ENCODE assay signal across 12 cellular contexts in genomic region chr16:88020513-88020885, GRCh38.
"Had no signal": no experiment of that assay in that cellular context is flagged by ENCODE, and none has a peak within 500 bp of the region (broad histone marks: within the 10 kb centered on the region; RNA-seq: fewer than 3 reads in every experiment).

No MANE protein-coding gene starts in this region.

- H3K27ac Mint-ChIP-seq: activated naive CD4-positive, alpha-beta T cell treated with anti-CD3 and anti-CD28 coated beads for 36 hours; T-helper 17 cell had no signal

- H3K27me3 ChIP-seq: adrenal gland, colonic mucosa, esophagus muscularis mucosa, thyroid gland had no signal

- ATAC-seq: activated CD8-positive, alpha-beta T cell treated with anti-CD3 and anti-CD28 coated beads for 36 hours; T-helper 17 cell had no signal

- DNase-seq: activated CD4-positive, alpha-beta T cell treated with anti-CD3 and anti-CD28 coated beads for 4 hours; activated CD8-positive, alpha-beta T cell treated with anti-CD3 and anti-CD28 coated beads for 36 hours; activated naive CD4-positive, alpha-beta T cell treated with anti-CD3 and anti-CD28 coated beads for 36 hours; activated T-cell treated with anti-CD3 and anti-CD28 coated beads, Interleukin-2, amount 50 U/mL, for 48 hours; adrenal gland; central memory CD4-positive, alpha-beta T cell; colonic mucosa; mesendoderm; T-helper 17 cell; thyroid gland; WERI-Rb-1 had no signal

- H3K36me3 ChIP-seq: adrenal gland, colonic mucosa, thyroid gland, WERI-Rb-1 had no signal

- H3K4me3 ChIP-seq: adrenal gland, colonic mucosa, thyroid gland had no signal

- H3K27me3 Mint-ChIP-seq: activated CD8-positive, alpha-beta T cell treated with anti-CD3 and anti-CD28 coated beads for 36 hours; T-helper 17 cell had no signal

- H3K9me3 Mint-ChIP-seq: activated CD8-positive, alpha-beta T cell treated with anti-CD3 and anti-CD28 coated beads for 36 hours; activated naive CD4-positive, alpha-beta T cell treated with anti-CD3 and anti-CD28 coated beads for 36 hours had no signal

- H3K27ac ChIP-seq: colonic mucosa, thyroid gland, WERI-Rb-1 had no signal

- H3K4me1 ChIP-seq: adrenal gland, colonic mucosa had no signal

- H3K9me3 ChIP-seq: adrenal gland, colonic mucosa, esophagus muscularis mucosa, thyroid gland had no signal

- H3K4me3 Mint-ChIP-seq: activated CD8-positive, alpha-beta T cell treated with anti-CD3 and anti-CD28 coated beads for 36 hours; activated naive CD4-positive, alpha-beta T cell treated with anti-CD3 and anti-CD28 coated beads for 36 hours; T-helper 17 cell had no signal
